In the genomic region with DNA sequence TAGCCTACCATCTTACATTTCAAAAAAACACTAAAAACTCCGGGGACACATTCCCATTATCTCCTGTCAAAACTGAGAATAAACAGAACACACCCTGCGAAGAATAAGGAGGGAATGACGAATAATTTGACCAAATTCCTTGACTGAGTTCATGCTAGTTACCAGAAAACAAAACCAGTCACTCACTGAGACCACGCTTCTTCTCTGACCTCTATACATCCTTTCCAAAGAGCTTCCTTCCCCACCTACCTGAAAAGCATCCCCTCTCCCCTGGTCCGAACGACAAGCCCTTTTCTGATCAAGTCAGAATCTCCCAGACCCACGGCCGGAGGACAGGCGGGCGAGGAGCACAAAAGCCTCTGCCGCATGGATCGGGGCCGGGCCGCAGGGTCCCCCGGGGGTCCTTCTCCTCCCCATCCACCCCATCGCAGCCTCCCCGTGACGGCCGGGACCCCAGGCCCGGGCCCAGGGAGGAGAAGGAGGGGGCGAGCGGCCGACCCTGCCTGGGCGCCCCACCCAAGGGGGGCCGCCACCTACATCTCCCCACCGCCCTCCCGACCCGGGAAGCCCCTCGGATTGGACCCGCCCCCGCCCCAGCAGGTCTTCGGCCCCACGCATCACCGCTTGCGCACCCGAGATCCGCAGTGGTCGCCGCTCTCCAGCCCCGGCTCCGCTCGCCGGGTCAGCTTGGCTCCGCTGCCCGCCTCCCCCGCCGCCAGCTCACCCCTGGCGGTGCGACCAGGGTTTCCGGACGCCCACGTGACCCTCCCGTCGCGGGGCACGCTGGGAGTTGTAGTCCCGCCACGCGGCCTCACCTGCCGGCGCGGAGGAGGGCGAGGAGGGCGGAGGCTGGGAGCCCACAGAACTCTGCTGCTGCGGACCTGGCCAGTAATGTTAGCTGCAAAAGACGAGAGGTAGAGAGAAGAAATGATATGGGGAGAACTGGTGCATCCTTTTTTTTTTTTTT, we compare ENCODE assay signal across 1 cellular context.
TF ChIP-seq lines count a peak whose summit lies in the region.

A gene with protein sequence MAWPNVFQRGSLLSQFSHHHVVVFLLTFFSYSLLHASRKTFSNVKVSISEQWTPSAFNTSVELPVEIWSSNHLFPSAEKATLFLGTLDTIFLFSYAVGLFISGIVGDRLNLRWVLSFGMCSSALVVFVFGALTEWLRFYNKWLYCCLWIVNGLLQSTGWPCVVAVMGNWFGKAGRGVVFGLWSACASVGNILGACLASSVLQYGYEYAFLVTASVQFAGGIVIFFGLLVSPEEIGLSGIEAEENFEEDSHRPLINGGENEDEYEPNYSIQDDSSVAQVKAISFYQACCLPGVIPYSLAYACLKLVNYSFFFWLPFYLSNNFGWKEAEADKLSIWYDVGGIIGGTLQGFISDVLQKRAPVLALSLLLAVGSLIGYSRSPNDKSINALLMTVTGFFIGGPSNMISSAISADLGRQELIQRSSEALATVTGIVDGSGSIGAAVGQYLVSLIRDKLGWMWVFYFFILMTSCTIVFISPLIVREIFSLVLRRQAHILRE (minus strand): TSS at position 747 of the 967 bp plus-strand sequence. CDS start 16,004 bp downstream, outside the sequence.

TF ChIP-seq in HepG2, 621 proteins besides CTCF, POLR2A, EP300 and RAD21 (continued from another document and continues in another):
- TF ChIP-seq, protein P1, sequence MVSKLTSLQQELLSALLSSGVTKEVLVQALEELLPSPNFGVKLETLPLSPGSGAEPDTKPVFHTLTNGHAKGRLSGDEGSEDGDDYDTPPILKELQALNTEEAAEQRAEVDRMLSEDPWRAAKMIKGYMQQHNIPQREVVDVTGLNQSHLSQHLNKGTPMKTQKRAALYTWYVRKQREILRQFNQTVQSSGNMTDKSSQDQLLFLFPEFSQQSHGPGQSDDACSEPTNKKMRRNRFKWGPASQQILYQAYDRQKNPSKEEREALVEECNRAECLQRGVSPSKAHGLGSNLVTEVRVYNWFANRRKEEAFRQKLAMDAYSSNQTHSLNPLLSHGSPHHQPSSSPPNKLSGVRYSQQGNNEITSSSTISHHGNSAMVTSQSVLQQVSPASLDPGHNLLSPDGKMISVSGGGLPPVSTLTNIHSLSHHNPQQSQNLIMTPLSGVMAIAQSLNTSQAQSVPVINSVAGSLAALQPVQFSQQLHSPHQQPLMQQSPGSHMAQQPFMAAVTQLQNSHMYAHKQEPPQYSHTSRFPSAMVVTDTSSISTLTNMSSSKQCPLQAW (CRISPR knock-in tag; IDR thresholded peaks at IDR 0.05): no peak
- TF ChIP-seq, protein P2, sequence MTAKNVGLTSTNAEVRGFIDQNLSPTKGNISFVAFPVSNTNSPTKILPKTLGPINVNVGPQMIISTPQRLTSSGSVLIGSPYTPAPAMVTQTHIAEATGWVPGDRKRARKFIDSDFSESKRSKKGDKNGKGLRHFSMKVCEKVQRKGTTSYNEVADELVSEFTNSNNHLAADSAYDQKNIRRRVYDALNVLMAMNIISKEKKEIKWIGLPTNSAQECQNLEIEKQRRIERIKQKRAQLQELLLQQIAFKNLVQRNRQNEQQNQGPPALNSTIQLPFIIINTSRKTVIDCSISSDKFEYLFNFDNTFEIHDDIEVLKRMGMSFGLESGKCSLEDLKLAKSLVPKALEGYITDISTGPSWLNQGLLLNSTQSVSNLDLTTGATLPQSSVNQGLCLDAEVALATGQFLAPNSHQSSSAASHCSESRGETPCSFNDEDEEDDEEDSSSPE (CRISPR knock-in tag; IDR thresholded peaks at IDR 0.05): peak; percentile 41; the same call in 1 of the 2 replicates
- TF ChIP-seq SP1 (IDR thresholded peaks at IDR 0.05) (no peak), SP1 (CRISPR knock-in tag; IDR thresholded peaks at IDR 0.05) (peak; percentile 43; the same call in 1 of the 2 replicates), ZNF343 (CRISPR knock-in tag; IDR thresholded peaks at IDR 0.05) (no peak), ZFX (CRISPR knock-in tag; IDR thresholded peaks at IDR 0.05; ENCODE audit: low read depth) (peak; percentile 86), HNRNPUL1 (IDR thresholded peaks at IDR 0.05; ENCODE audit: low read depth, low read length) (no peak), ZNF510 (CRISPR knock-in tag; IDR thresholded peaks at IDR 0.05; ENCODE audit: low read depth) (no peak), KMT2B (CRISPR knock-in tag; IDR thresholded peaks at IDR 0.05) (peak; percentile 87), HCFC1 (IDR thresholded peaks at IDR 0.05; ENCODE audit: low read depth, low read length) (peak; percentile 91), THAP8 (CRISPR knock-in tag; IDR thresholded peaks at IDR 0.05; ENCODE audit: borderline replicate concordance) (no peak), PATZ1 (CRISPR knock-in tag; IDR thresholded peaks at IDR 0.05) (peak; percentile 76), HDAC1 (CRISPR knock-in tag; IDR thresholded peaks at IDR 0.05) (peak; percentile 53; the same call in 1 of the 2 replicates), SAP130 (CRISPR knock-in tag; IDR thresholded peaks at IDR 0.05; ENCODE audit: low read depth) (peak; percentile 86), RFXANK (CRISPR knock-in tag; IDR thresholded peaks at IDR 0.05) (no peak), ZNF44 (CRISPR knock-in tag; IDR thresholded peaks at IDR 0.05) (peak; percentile 33; the same call in 1 of the 2 replicates), ZSCAN20 (CRISPR knock-in tag; IDR thresholded peaks at IDR 0.05; ENCODE audit: borderline replicate concordance) (no peak), ZNF326 (CRISPR knock-in tag; IDR thresholded peaks at IDR 0.05; ENCODE audit: borderline replicate concordance) (no peak), IKZF1 (IDR thresholded peaks at IDR 0.05) (no peak), ZNF513 (CRISPR knock-in tag; conservative IDR thresholded peaks at IDR 0.05) (no peak), ZNF776 (CRISPR knock-in tag; IDR thresholded peaks at IDR 0.05) (no peak), HNRNPLL (IDR thresholded peaks at IDR 0.05; ENCODE audit: low read depth, low read length, poor library complexity, severe bottlenecking) (peak; percentile 77), MIER3 (CRISPR knock-in tag; IDR thresholded peaks at IDR 0.05; ENCODE audit: borderline replicate concordance) (peak; percentile 32; the same call in 1 of the 2 replicates)
- TF ChIP-seq, protein P3, sequence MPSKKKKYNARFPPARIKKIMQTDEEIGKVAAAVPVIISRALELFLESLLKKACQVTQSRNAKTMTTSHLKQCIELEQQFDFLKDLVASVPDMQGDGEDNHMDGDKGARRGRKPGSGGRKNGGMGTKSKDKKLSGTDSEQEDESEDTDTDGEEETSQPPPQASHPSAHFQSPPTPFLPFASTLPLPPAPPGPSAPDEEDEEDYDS (CRISPR knock-in tag; IDR thresholded peaks at IDR 0.05): no peak
- TF ChIP-seq, protein P4, sequence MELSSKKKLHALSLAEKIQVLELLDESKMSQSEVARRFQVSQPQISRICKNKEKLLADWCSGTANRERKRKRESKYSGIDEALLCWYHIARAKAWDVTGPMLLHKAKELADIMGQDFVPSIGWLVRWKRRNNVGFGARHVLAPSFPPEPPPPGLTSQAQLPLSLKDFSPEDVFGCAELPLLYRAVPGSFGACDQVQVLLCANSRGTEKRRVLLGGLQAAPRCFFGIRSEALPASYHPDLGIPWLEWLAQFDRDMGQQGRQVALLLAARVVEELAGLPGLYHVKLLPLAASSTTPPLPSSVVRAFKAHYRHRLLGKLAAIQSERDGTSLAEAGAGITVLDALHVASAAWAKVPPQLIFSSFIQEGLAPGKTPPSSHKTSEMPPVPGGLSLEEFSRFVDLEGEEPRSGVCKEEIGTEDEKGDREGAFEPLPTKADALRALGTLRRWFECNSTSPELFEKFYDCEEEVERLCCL (CRISPR knock-in tag; IDR thresholded peaks at IDR 0.05; ENCODE audit: borderline replicate concordance): no peak
- TF ChIP-seq, protein P5, sequence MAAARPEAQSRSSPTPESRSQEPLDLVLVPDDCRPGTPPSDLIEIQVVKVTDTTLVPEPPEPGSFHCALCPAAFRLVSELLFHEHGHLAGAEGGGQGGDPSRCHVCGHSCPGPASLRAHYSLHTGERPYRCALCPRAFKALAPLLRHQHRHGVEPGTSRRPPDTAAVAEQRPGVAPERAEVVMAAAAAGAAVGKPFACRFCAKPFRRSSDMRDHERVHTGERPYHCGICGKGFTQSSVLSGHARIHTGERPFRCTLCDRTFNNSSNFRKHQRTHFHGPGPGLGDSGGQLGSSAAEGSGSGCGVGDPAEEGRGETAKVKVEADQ (CRISPR knock-in tag; IDR thresholded peaks at IDR 0.05; ENCODE audit: borderline replicate concordance): no peak
- TF ChIP-seq, protein P6, sequence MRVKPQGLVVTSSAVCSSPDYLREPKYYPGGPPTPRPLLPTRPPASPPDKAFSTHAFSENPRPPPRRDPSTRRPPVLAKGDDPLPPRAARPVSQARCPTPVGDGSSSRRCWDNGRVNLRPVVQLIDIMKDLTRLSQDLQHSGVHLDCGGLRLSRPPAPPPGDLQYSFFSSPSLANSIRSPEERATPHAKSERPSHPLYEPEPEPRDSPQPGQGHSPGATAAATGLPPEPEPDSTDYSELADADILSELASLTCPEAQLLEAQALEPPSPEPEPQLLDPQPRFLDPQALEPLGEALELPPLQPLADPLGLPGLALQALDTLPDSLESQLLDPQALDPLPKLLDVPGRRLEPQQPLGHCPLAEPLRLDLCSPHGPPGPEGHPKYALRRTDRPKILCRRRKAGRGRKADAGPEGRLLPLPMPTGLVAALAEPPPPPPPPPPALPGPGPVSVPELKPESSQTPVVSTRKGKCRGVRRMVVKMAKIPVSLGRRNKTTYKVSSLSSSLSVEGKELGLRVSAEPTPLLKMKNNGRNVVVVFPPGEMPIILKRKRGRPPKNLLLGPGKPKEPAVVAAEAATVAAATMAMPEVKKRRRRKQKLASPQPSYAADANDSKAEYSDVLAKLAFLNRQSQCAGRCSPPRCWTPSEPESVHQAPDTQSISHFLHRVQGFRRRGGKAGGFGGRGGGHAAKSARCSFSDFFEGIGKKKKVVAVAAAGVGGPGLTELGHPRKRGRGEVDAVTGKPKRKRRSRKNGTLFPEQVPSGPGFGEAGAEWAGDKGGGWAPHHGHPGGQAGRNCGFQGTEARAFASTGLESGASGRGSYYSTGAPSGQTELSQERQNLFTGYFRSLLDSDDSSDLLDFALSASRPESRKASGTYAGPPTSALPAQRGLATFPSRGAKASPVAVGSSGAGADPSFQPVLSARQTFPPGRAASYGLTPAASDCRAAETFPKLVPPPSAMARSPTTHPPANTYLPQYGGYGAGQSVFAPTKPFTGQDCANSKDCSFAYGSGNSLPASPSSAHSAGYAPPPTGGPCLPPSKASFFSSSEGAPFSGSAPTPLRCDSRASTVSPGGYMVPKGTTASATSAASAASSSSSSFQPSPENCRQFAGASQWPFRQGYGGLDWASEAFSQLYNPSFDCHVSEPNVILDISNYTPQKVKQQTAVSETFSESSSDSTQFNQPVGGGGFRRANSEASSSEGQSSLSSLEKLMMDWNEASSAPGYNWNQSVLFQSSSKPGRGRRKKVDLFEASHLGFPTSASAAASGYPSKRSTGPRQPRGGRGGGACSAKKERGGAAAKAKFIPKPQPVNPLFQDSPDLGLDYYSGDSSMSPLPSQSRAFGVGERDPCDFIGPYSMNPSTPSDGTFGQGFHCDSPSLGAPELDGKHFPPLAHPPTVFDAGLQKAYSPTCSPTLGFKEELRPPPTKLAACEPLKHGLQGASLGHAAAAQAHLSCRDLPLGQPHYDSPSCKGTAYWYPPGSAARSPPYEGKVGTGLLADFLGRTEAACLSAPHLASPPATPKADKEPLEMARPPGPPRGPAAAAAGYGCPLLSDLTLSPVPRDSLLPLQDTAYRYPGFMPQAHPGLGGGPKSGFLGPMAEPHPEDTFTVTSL (CRISPR knock-in tag; IDR thresholded peaks at IDR 0.05; ENCODE audit: borderline replicate concordance): no peak
- TF ChIP-seq, protein P7, sequence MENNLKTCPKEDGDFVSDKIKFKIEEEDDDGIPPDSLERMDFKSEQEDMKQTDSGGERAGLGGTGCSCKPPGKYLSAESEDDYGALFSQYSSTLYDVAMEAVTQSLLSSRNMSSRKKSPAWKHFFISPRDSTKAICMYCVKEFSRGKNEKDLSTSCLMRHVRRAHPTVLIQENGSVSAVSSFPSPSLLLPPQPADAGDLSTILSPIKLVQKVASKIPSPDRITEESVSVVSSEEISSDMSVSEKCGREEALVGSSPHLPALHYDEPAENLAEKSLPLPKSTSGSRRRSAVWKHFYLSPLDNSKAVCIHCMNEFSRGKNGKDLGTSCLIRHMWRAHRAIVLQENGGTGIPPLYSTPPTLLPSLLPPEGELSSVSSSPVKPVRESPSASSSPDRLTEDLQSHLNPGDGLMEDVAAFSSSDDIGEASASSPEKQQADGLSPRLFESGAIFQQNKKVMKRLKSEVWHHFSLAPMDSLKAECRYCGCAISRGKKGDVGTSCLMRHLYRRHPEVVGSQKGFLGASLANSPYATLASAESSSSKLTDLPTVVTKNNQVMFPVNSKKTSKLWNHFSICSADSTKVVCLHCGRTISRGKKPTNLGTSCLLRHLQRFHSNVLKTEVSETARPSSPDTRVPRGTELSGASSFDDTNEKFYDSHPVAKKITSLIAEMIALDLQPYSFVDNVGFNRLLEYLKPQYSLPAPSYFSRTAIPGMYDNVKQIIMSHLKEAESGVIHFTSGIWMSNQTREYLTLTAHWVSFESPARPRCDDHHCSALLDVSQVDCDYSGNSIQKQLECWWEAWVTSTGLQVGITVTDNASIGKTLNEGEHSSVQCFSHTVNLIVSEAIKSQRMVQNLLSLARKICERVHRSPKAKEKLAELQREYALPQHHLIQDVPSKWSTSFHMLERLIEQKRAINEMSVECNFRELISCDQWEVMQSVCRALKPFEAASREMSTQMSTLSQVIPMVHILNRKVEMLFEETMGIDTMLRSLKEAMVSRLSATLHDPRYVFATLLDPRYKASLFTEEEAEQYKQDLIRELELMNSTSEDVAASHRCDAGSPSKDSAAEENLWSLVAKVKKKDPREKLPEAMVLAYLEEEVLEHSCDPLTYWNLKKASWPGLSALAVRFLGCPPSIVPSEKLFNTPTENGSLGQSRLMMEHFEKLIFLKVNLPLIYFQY (CRISPR knock-in tag; IDR thresholded peaks at IDR 0.05; ENCODE audit: borderline replicate concordance): no peak; the same call in 1 of the 2 replicates
